27 cellular contexts compared by ENCODE assay signal in the genomic region with DNA sequence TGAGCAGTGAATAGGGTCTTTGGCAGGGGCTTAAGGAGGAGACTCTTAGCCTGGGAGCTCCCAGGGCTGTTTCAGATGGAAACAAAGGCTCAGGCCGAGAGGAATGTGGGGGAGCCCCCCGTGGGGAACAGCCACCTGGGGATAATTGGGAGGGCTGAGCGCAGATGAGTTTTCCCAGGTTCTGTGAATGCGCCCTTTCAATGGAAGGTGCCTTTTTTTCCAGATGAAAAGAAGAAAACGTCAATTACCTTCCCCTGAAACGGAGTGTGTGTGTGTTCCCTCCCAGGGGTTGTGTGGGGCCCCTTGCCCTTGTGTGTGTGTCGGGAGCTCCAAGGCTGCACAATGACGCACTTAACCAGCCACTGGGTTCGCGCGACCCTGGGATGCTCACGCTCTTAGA. TPM values are rescaled to one million over a fixed set of nuclear protein-coding genes. Genes with fewer than 3 reads are reported as not detected.
DNase-seq lines count a peak whose midpoint lies in the region; ATAC-seq, FAIRE-seq and TF ChIP-seq lines count a peak whose summit lies in the region.
"Had no signal": no experiment of that assay in that cellular context is flagged by ENCODE, and none has a peak within 500 bp of the region (broad histone marks: within the 10 kb centered on the region; RNA-seq: fewer than 3 reads in every experiment).

No MANE protein-coding gene starts in this region.

- no peak overlapping the region for H3K56ac ChIP-seq in H1 (replicated peaks; ENCODE audit: insufficient read length, low read depth, low read length)

- no peak for TF ChIP-seq EP300 in HepG2 (IDR thresholded peaks at IDR 0.05; ENCODE audit: low read depth in 2 of 2, low read length in 2 of 2)
- no peak for TF ChIP-seq EP300 in HepG2 (CRISPR knock-in tag; IDR thresholded peaks at IDR 0.05; ENCODE audit: borderline replicate concordance)
- no peak; a peak in 1 of 3 replicates for TF ChIP-seq EP300 in H1 (IDR thresholded peaks at IDR 0.05; ENCODE audit: borderline replicate concordance in 1 of 2, low read depth in 2 of 2, low read length in 2 of 2)
- TF ChIP-seq EP300 in stomach (IDR thresholded peaks at IDR 0.05): no peak

- TF ChIP-seq POLR2A in HepG2 (IDR thresholded peaks at IDR 0.05; ENCODE audit: insufficient read depth in 1 of 2, low read depth in 2 of 2, low read length in 2 of 2) (no peak), right lobe of liver (IDR thresholded peaks at IDR 0.05) (no peak), H1 (IDR thresholded peaks at IDR 0.05; ENCODE audit: control extremely low read depth in 1 of 2, low read depth in 2 of 2, low read length in 2 of 2) (no peak), stomach (IDR thresholded peaks at IDR 0.05) (no peak)

- H2BK20ac ChIP-seq in H1 (ENCODE audit: low read length): no peak overlapping the region

- H3K4me3 ChIP-seq in HepG2 (replicated peaks in 1 of 3; ENCODE audit: insufficient read depth in 1 of 3, low read depth in 2 of 3, low read length in 3 of 3) (no peak overlapping the region), right lobe of liver (no peak overlapping the region), H1 (ENCODE audit: extremely low read depth in 1 of 4, insufficient read depth in 2 of 4, low read depth in 3 of 4, low read length in 4 of 4) (no peak overlapping the region), stomach (no peak overlapping the region)
- H3K4me3 ChIP-seq: A549, cardiac muscle cell, GM23248, pancreas, SK-N-MC, uterus had no signal

- H3K14ac ChIP-seq in H1 (ENCODE audit: insufficient read length): no peak overlapping the region

- no TSS peak for BruUV-seq in HepG2 (replicated peaks; lab: Mats Ljungman, UMichigan)

- whole genome bisulfite sequencing in HepG2 (ENCODE audit: low lambda C conversion rate): 86% methylated on average over 12 of the region's 12 CpGs
- 78% methylated on average over 12 of the region's 12 CpGs for WGBS in right lobe of liver (ENCODE audit: insufficient coverage, low coverage, low lambda C conversion rate, missing lambda C conversion rate)
- 21% methylated on average over 12 of the region's 12 CpGs; no CpG with 5 or more reads in 1 of the 2 experiments for WGBS in H1 (ENCODE audit: extremely low coverage in 1 of 2, insufficient coverage in 1 of 2, insufficient read length in 1 of 2, insufficient replicate concordance in 2 of 2, low coverage in 1 of 2, low lambda C conversion rate in 2 of 2, missing lambda C conversion rate in 1 of 2), 2 experiments
- 71 to 84% (median 73%) methylated on average over 12 of the region's 12 CpGs for WGBS in stomach, 5 donors

- no peaks in the 10 kb centered on the region for H3K79me2 ChIP-seq in HepG2 (ENCODE audit: insufficient read depth, low read length)
- H3K79me2 ChIP-seq in H1 (ENCODE audit: control insufficient read depth in 1 of 2, insufficient read depth in 2 of 2, low read length in 2 of 2): no peaks in the 10 kb centered on the region

- no peak for FAIRE-seq in HepG2 (lab: Jason Lieb, UNC)
- peak; percentile 74 for FAIRE-seq in H1 (lab: Jason Lieb, UNC)
- FAIRE-seq: A549, GM18507, pancreas had no signal

- H4K8ac ChIP-seq in H1 (ENCODE audit: extremely low read depth, insufficient read depth, low read length): peak overlapping the region; percentile 28

- CTCF ChIA-PET in HepG2 (lab: Yijun Ruan, JAX; ENCODE audit: low intra/inter-chr PET ratio, low total read pairs): no interaction called here
- CTCF ChIA-PET in H1 (lab: Charles Lee; ENCODE audit: partially characterized antibody): interaction anchor here (1.0 to 2.4 kb wide), 5 partner anchors 10 to 111 kb away, joined by 3 to 11 read pairs (median 5); no protein-coding TSS in a partner anchor

- peak overlapping the region; percentile 10 for H2BK120ac ChIP-seq in H1 (replicated peaks; ENCODE audit: low read depth, low read length)

- H2BK5ac ChIP-seq in H1 (ENCODE audit: low read depth, low read length): 0 out of 2 replicates have a peak overlapping the region, but pooled peaks have one; percentile 48

- no peak overlapping the region for H4K5ac ChIP-seq in H1 (ENCODE audit: insufficient read length, low read depth, low read length)

- peaks cover 47% of the 10 kb centered on the region for H3K4me1 Mint-ChIP-seq in mesothelial cell of epicardium
- peaks cover 58% of the 10 kb centered on the region for H3K4me1 Mint-ChIP-seq in type B pancreatic cell (ENCODE audit: unreplicated experiment)
- H3K4me1 Mint-ChIP-seq: B cell had no signal

- no peak for ATAC-seq in HepG2
- ATAC-seq in right lobe of liver: no peak
- ATAC-seq: A549, pancreas had no signal

- H3K9ac ChIP-seq in HepG2 (ENCODE audit: insufficient read depth, low read depth, low read length) (0 out of 2 replicates have a peak overlapping the region, but pooled peaks have one; percentile 1), H1 (replicated peaks in 1 of 4; ENCODE audit: extremely low read depth in 1 of 4, low read depth in 3 of 4, low read length in 3 of 4) (no peak overlapping the region)
- H3K9ac ChIP-seq: GM23248 had no signal

- H3K79me1 ChIP-seq in H1 (ENCODE audit: low read depth, low read length): no peaks in the 10 kb centered on the region

- H3K23ac ChIP-seq in H1 (ENCODE audit: insufficient read length): no peak overlapping the region

- H3K9me3 ChIP-seq in HepG2 (ENCODE audit: low read length): no peaks in the 10 kb centered on the region
- no peaks in the 10 kb centered on the region for H3K9me3 ChIP-seq in right lobe of liver
- no peaks in the 10 kb centered on the region for H3K9me3 ChIP-seq in H1 (ENCODE audit: insufficient read depth in 2 of 2, low read depth in 1 of 2, low read length in 1 of 2)
- H3K9me3 ChIP-seq in stomach: no peaks in the 10 kb centered on the region
- H3K9me3 ChIP-seq: A549, pancreas, uterus had no signal

- peak overlapping the region; percentile 5 for H3K27ac ChIP-seq in HepG2 (ENCODE audit: extremely low read length, insufficient read depth, low read length)
- H3K27ac ChIP-seq in right lobe of liver: no peak overlapping the region
- H3K27ac ChIP-seq in H1 (ENCODE audit: low read depth, low read length): peak overlapping the region; percentile 69; the same call in 1 of the 2 replicates
- H3K27ac ChIP-seq in stomach: peak overlapping the region in 1 of 5 donors; percentile 25
- H3K27ac ChIP-seq: A549, cardiac muscle cell, GM23248, pancreas, SK-N-MC had no signal

- no peak for TF ChIP-seq CTCF in HepG2 (CRISPR knock-in tag; IDR thresholded peaks at IDR 0.05)
- no peak for TF ChIP-seq CTCF in right lobe of liver (IDR thresholded peaks at IDR 0.05)
- TF ChIP-seq CTCF in H1 (IDR thresholded peaks at IDR 0.05; ENCODE audit: control extremely low read depth in 1 of 3, insufficient read depth in 1 of 3, low read depth in 1 of 3, low read length in 3 of 3): no peak
- no peak for TF ChIP-seq CTCF in mesothelial cell of epicardium (IDR thresholded peaks at IDR 0.05; ENCODE audit: unreplicated experiment)
- TF ChIP-seq CTCF in type B pancreatic cell (conservative IDR thresholded peaks at IDR 0.05): no peak
- no peak for TF ChIP-seq CTCF in stomach (IDR thresholded peaks at IDR 0.05)

- H2BK12ac ChIP-seq in H1 (ENCODE audit: low read depth, low read length): no peak overlapping the region; the same call in 1 of the 2 replicates

- intact Hi-C loops in HepG2 (cut with micrococcal nuclease; ENCODE audit: unreplicated experiment): no loop called here
- intact Hi-C loops in right lobe of liver (cut with DNase I): no loop called here
- intact Hi-C loops in stomach (cut with DNase I; ENCODE audit: low total_unique reads): no loop called here

- H3K4me3 Mint-ChIP-seq in mesothelial cell of epicardium (no peak overlapping the region), type B pancreatic cell (peak overlapping the region; percentile 52)
- H3K4me3 Mint-ChIP-seq: B cell had no signal

- no peak overlapping the region for H3K4ac ChIP-seq in H1 (replicated peaks; ENCODE audit: insufficient read length, low read depth, low read length)

- H2AFZ ChIP-seq in HepG2 (ENCODE audit: low read length): no peak overlapping the region
- peak overlapping the region; percentile 42; the same call in 1 of the 2 replicates for H2AFZ ChIP-seq in H1 (ENCODE audit: low read length)
- H2AFZ ChIP-seq: GM23248 had no signal

- in situ Hi-C loops in HepG2 (cut with HindIII; ENCODE audit: extremely low pct_ligation_motif_present, low pct_unique_long_range_greater_than_20kb): no loop called here

- peaks cover 4% of the 10 kb centered on the region for H3K27me3 Mint-ChIP-seq in mesothelial cell of epicardium (ENCODE audit: low read depth)
- H3K27me3 Mint-ChIP-seq in type B pancreatic cell: peaks cover 15% of the 10 kb centered on the region

- peak overlapping the region; percentile 80 for H3K27ac Mint-ChIP-seq in mesothelial cell of epicardium
- peak overlapping the region; percentile 63 for H3K27ac Mint-ChIP-seq in type B pancreatic cell
- H3K27ac Mint-ChIP-seq: B cell had no signal

- no peak for TF ChIP-seq RAD21 in HepG2 (CRISPR knock-in tag; IDR thresholded peaks at IDR 0.05)
- TF ChIP-seq RAD21 in H1 (IDR thresholded peaks at IDR 0.05 in 1 of 2, conservative IDR thresholded peaks at IDR 0.05 in 1 of 2; ENCODE audit: low read depth in 2 of 2, low read length in 2 of 2): no peak

- no peaks in the 10 kb centered on the region for H3K23me2 ChIP-seq in H1 (ENCODE audit: low read depth, low read length)

- H2BK15ac ChIP-seq in H1 (ENCODE audit: low read length): no peak overlapping the region

- peak overlapping the region; percentile 75; the same call in 1 of the 2 replicates for H3K18ac ChIP-seq in H1 (ENCODE audit: extremely low read depth, low read length)

- H3K36me3 ChIP-seq in HepG2 (replicated peaks in 1 of 2; ENCODE audit: control insufficient read depth in 1 of 2, insufficient read depth in 2 of 2, low read length in 2 of 2): no peaks in the 10 kb centered on the region
- no peaks in the 10 kb centered on the region for H3K36me3 ChIP-seq in right lobe of liver
- H3K36me3 ChIP-seq in H1 (ENCODE audit: control insufficient read depth in 2 of 4, insufficient read depth in 4 of 4, low read length in 3 of 4): no peaks in the 10 kb centered on the region
- H3K36me3 ChIP-seq in stomach: no peaks in the 10 kb centered on the region
- H3K36me3 ChIP-seq: cardiac muscle cell, pancreas, uterus had no signal

- POLR2A ChIA-PET in HepG2 (lab: Yijun Ruan, JAX): interaction anchor here (2.6 kb wide), 1 partner anchor 23 kb away, joined by 12 read pairs; no protein-coding TSS in a partner anchor
- POLR2A ChIA-PET in H1 (lab: Charles Lee; ENCODE audit: partially characterized antibody): interaction anchor here (1.0 to 1.4 kb wide), 2 partner anchors 15 to 28 kb away, joined by 3 read pairs; no protein-coding TSS in a partner anchor

- peaks cover 76% of the 10 kb centered on the region for H3K4me1 ChIP-seq in HepG2 (ENCODE audit: insufficient read depth, low read length)
- no peaks in the 10 kb centered on the region for H3K4me1 ChIP-seq in right lobe of liver
- H3K4me1 ChIP-seq in H1 (replicated peaks in 1 of 4; ENCODE audit: control insufficient read depth in 3 of 4, insufficient read depth in 4 of 4, low read length in 3 of 4): peaks cover 0 to 33% (median 21%) of the 10 kb centered on the region in 4 experiments; a peak in 6 of 7 replicates
- peaks cover 0 to 11% (median 5%) of the 10 kb centered on the region in 4 donors for H3K4me1 ChIP-seq in stomach
- H3K4me1 ChIP-seq: pancreas, uterus had no signal

- H3K4me2 ChIP-seq in HepG2 (ENCODE audit: low read depth, low read length) (no peak overlapping the region), H1 (ENCODE audit: insufficient read depth in 1 of 2, low read depth in 2 of 2, low read length in 2 of 2) (peak overlapping the region; percentile 9 to 38; a peak in 2 of 4 replicates)
- H3K4me2 ChIP-seq: A549 had no signal

- H3K9me3 Mint-ChIP-seq in mesothelial cell of epicardium: no peaks in the 10 kb centered on the region
- no peaks in the 10 kb centered on the region for H3K9me3 Mint-ChIP-seq in type B pancreatic cell

- no peak for DNase-seq in HepG2 (ENCODE audit: low spot score)
- no peak for DNase-seq in right lobe of liver
- peak in 1 of 2 experiments; percentile 63 for DNase-seq in H1 (ENCODE audit: low read depth in 1 of 2, low spot score in 2 of 2)
- no peak for DNase-seq in mesothelial cell of epicardium (ENCODE audit: low spot score in 2 of 2, unreplicated experiment in 2 of 2)
- DNase-seq in type B pancreatic cell (ENCODE audit: extremely low spot score, unreplicated experiment): no peak
- no peak for DNase-seq in stomach
- DNase-seq in DMS53 (lab: John Stamatoyannopoulos, UW): no peak
- no peak for DNase-seq in activated CD4-positive, alpha-beta T cell treated with anti-CD3 and anti-CD28 coated beads, Interleukin-2, amount 50 U/mL, for 48 hours
- DNase-seq: activated CD4-positive, alpha-beta T cell treated with anti-CD3 and anti-CD28 coated beads for 4 hours; activated naive CD4-positive, alpha-beta T cell treated with Interleukin-2 at 50 U/mL for 16 hours; activated T-cell treated with anti-CD3 and anti-CD28 coated beads, Interleukin-2, amount 50 U/mL, for 48 hours; DMS79 treated with DMSO at 0.1 percent for 48 hours; GM23248; kidney glomerular epithelial cell; MV-4-11; NCI-H2171 treated with DMSO at 0.1 percent for 48 hours; NCI-H526 treated with DMSO at 0.1 percent for 48 hours; stimulated activated CD4-positive, alpha-beta T cell treated with anti-CD3 and anti-CD28 coated beads, Interleukin-15, amount 100 ng/mL, for 24 hours; T-helper 2 cell; uterus had no signal

- H4K20me1 ChIP-seq in HepG2 (ENCODE audit: insufficient read depth, low read length) (no peaks in the 10 kb centered on the region), H1 (replicated peaks in 1 of 2; ENCODE audit: control insufficient read depth in 1 of 2, insufficient read depth in 2 of 2, low read length in 2 of 2) (no peaks in the 10 kb centered on the region)

- H3K27me3 ChIP-seq in HepG2 (ENCODE audit: control insufficient read depth in 1 of 2, insufficient read depth in 2 of 2, low read length in 2 of 2): no peaks in the 10 kb centered on the region
- H3K27me3 ChIP-seq in right lobe of liver: no peaks in the 10 kb centered on the region
- H3K27me3 ChIP-seq in H1 (replicated peaks in 1 of 4; ENCODE audit: control insufficient read depth in 3 of 4, extremely low read depth in 1 of 4, insufficient read depth in 3 of 4, low read length in 3 of 4): no peaks in the 10 kb centered on the region; a peak in 2 of 7 replicates
- H3K27me3 ChIP-seq in stomach: peaks cover 0 to 20% (median 0%) of the 10 kb centered on the region in 3 donors
- H3K27me3 ChIP-seq: cardiac muscle cell, pancreas, uterus had no signal

- no peaks in the 10 kb centered on the region for H3K36me3 Mint-ChIP-seq in mesothelial cell of epicardium
- H3K36me3 Mint-ChIP-seq in type B pancreatic cell: no peaks in the 10 kb centered on the region

- no peak overlapping the region for H4K91ac ChIP-seq in H1 (replicated peaks; ENCODE audit: insufficient read length, low read length)

- no peak overlapping the region for H2AK5ac ChIP-seq in H1 (ENCODE audit: low read depth, low read length)

RNA-seq across cellular contexts. Expression of a gene that starts 14.4 kb away (rescaled TPM):
- not detected in 2 replicates for total RNA-seq in HepG2 (2016; rRNA removed; fragmentation: Illumina TruSeq; extraction: Trizol)
- not detected in 2 replicates for total RNA-seq in HepG2 (2016; cell fraction: cytosol; rRNA removed; fragmentation: Illumina TruSeq; extraction: Trizol; ENCODE audit: low read depth)
- not detected in 2 replicates for total RNA-seq in HepG2 (2016; cell fraction: insoluble cytoplasmic fraction; rRNA removed; fragmentation: Illumina TruSeq; extraction: Trizol)
- not detected in 2 replicates for total RNA-seq in HepG2 (2016; cell fraction: membrane; rRNA removed; fragmentation: Illumina TruSeq; extraction: Trizol)
- total RNA-seq in HepG2 (2016; cell fraction: nucleus; rRNA removed; fragmentation: Illumina TruSeq; extraction: Trizol): 0.38 TPM in 1 of 2 replicates, not detected in the other
- 0.07 and 0.17 TPM in 2 replicates for polyA plus RNA-seq in HepG2 (2011; rRNA removed)
- polyA plus RNA-seq in HepG2 (2011; cell fraction: cytosol; rRNA removed): 0.03 TPM in 1 of 2 replicates, not detected in the other
- polyA plus RNA-seq in HepG2 (2011; cell fraction: nucleus; rRNA removed): 0.59 and 0.62 TPM in 2 replicates
- 0.12 TPM in 1 of 2 replicates, not detected in the other for polyA plus RNA-seq in HepG2 (2012)
- polyA plus RNA-seq in HepG2 (2016; cell fraction: cytosol; fragmentation: Illumina TruSeq; extraction: Trizol; ENCODE audit: low read depth): not detected in 2 replicates
- polyA plus RNA-seq in HepG2 (2016; cell fraction: insoluble cytoplasmic fraction; fragmentation: Illumina TruSeq; extraction: Trizol; ENCODE audit: low read depth): not detected in 2 replicates
- polyA plus RNA-seq in HepG2 (2016; cell fraction: membrane; fragmentation: Illumina TruSeq; extraction: Trizol; ENCODE audit: low read depth): not detected in 2 replicates
- 0.15 TPM in 1 of 2 replicates, not detected in the other for polyA plus RNA-seq in HepG2 (2016; cell fraction: nucleus; fragmentation: Illumina TruSeq; extraction: Trizol; ENCODE audit: insufficient read depth, low read depth)
- 0.08 TPM in 1 of 2 replicates, not detected in the other for polyA minus RNA-seq in HepG2 (2011; rRNA and poly(A)+ RNA removed; ENCODE audit: low replicate concordance)
- not detected in 2 replicates for polyA minus RNA-seq in HepG2 (2011; cell fraction: cytosol; rRNA and poly(A)+ RNA removed)
- polyA minus RNA-seq in HepG2 (2011; cell fraction: nucleus; rRNA and poly(A)+ RNA removed): 0.12 and 0.26 TPM in 2 replicates
- total RNA-seq in right lobe of liver: 10 to 100 TPM in 5 of 6 experiments, 1 to 10 TPM in 1; 5.7 to 43.7 (median 23.9) TPM
- 1.1 and 1.3 TPM in 2 replicates for total RNA-seq in H1 (2021; fragmentation: NEBNext Ultra II Directional; extraction: Animal tissue kit (Norgen Biotek cat#: 25700))
- polyA plus RNA-seq in H1 (2011; rRNA removed): 0.17 and 0.49 TPM in 2 replicates
- 0.12 TPM for polyA plus RNA-seq in H1 (2011; cell fraction: cytosol; rRNA removed)
- 0.46 TPM for polyA plus RNA-seq in H1 (2011; cell fraction: nucleus; rRNA removed)
- polyA plus RNA-seq in H1 (2012, experiment 1 of 2): 0.13 to 0.48 TPM in 2 of 4 replicates, not detected in the others
- polyA plus RNA-seq in H1 (2012, experiment 2 of 2): 0.07 TPM
- 5.1 TPM for polyA plus RNA-seq in H1 (2013, experiment 1 of 2)
- polyA plus RNA-seq in H1 (2013, experiment 2 of 2): 5.0 TPM
- 0.12 and 0.16 TPM in 2 replicates for polyA minus RNA-seq in H1 (2011; rRNA and poly(A)+ RNA removed)
- not detected for polyA minus RNA-seq in H1 (2011; cell fraction: cytosol; rRNA and poly(A)+ RNA removed)
- polyA minus RNA-seq in H1 (2011; cell fraction: nucleus; rRNA and poly(A)+ RNA removed): not detected
- total RNA-seq in mesothelial cell of epicardium: 0.18 TPM in 1 of 3 replicates, not detected in the others
- total RNA-seq in type B pancreatic cell (ENCODE audit: low replicate concordance): 0.68 and 0.74 TPM in 2 replicates
- 100 to 1,000 TPM in 3 of 5 donors, 10 to 100 TPM in 2; 26.4 to 390 (median 124) TPM for total RNA-seq in stomach
- polyA plus RNA-seq in stomach: 100 to 1,000 TPM in 1 of 3 donors, 10 to 100 TPM in 2; 13.4 to 131 (median 30.6) TPM
- total RNA-seq: B cell, cardiac muscle cell, HT-29 had no signal
- polyA plus RNA-seq: cardiac muscle cell had no signal

Comparison
In these comparisons a context has a peak if more than half of its experiments do, and no peak if none do; other contexts are left out.
1. H3K27ac ChIP-seq: peak in HepG2 (single experiment) and H1 (single experiment); none in right lobe of liver (0 of 3).